ENCODE assay signal across 8 cellular contexts in genomic region chr19:19115954-19116353, GRCh38. TPM values are rescaled to one million over a fixed set of nuclear protein-coding genes. Genes with fewer than 3 reads are reported as not detected.
DNase-seq lines count a peak whose midpoint lies in the region; ATAC-seq and TF ChIP-seq lines count a peak whose summit lies in the region.

No MANE protein-coding gene starts in this region.

- H3K4me3 Mint-ChIP-seq in CD4-positive, CD25-positive, alpha-beta regulatory T cell = no peak overlapping the region

- peak in 1 of 2 donors; percentile 44 for ATAC-seq in CD4-positive, CD25-positive, alpha-beta regulatory T cell (ENCODE audit: low read depth in 2 of 2)
- ATAC-seq in HG03175 (IDR thresholded peaks at IDR 0.05; ENCODE audit: unreplicated experiment) (no peak), GM21390 (IDR thresholded peaks at IDR 0.05; ENCODE audit: unreplicated experiment) (no peak)

- no peak overlapping the region for H3K27ac ChIP-seq in CD4-positive, CD25-positive, alpha-beta regulatory T cell (ENCODE audit: insufficient read depth, low read length, poor library complexity, severe bottlenecking)
- no peak overlapping the region for H3K27ac ChIP-seq in uterus

- H3K4me1 ChIP-seq in CD4-positive, CD25-positive, alpha-beta regulatory T cell (ENCODE audit: control insufficient read depth, insufficient read depth, low read length, poor library complexity, severe bottlenecking) = no peaks in the 10 kb centered on the region
- H3K4me1 ChIP-seq in uterus = no peaks in the 10 kb centered on the region

- H3K36me3 Mint-ChIP-seq in CD4-positive, CD25-positive, alpha-beta regulatory T cell = peaks cover 4% of the 10 kb centered on the region

- H3K36me3 ChIP-seq in CD4-positive, CD25-positive, alpha-beta regulatory T cell (ENCODE audit: control insufficient read depth, insufficient read depth, low read length) = peaks cover 2% of the 10 kb centered on the region
- no peaks in the 10 kb centered on the region for H3K36me3 ChIP-seq in uterus

- intact Hi-C loops in uterus (cut with DNase I; ENCODE audit: low total_unique reads) = no loop called here

- H3K4me3 ChIP-seq in CD4-positive, CD25-positive, alpha-beta regulatory T cell (ENCODE audit: low read depth, low read length) = no peak overlapping the region
- H3K4me3 ChIP-seq in HFF-Myc (replicated peaks; ENCODE audit: low read depth, low read length) (no peak overlapping the region), uterus (no peak overlapping the region)

- peaks cover 0 to 4% (median 0%) of the 10 kb centered on the region in 4 donors for H3K4me1 Mint-ChIP-seq in CD4-positive, CD25-positive, alpha-beta regulatory T cell

- peak; percentile 59 for TF ChIP-seq CTCF in HFF-Myc (IDR thresholded peaks at IDR 0.05; ENCODE audit: low read depth, low read length, missing control alignments)
- TF ChIP-seq CTCF in uterus (IDR thresholded peaks at IDR 0.05) = peak in 1 of 4 experiments; percentile 25

- H3K9me3 Mint-ChIP-seq in CD4-positive, CD25-positive, alpha-beta regulatory T cell = peaks cover 0 to 4% (median 0%) of the 10 kb centered on the region in 7 donors

- H3K27me3 ChIP-seq in CD4-positive, CD25-positive, alpha-beta regulatory T cell (ENCODE audit: control insufficient read depth, insufficient read depth, low read length) = no peaks in the 10 kb centered on the region
- H3K27me3 ChIP-seq in uterus = no peaks in the 10 kb centered on the region

- no peak for TF ChIP-seq POLR2A in uterus (IDR thresholded peaks at IDR 0.05)

- no peaks in the 10 kb centered on the region for H3K27me3 Mint-ChIP-seq in CD4-positive, CD25-positive, alpha-beta regulatory T cell

- H3K27ac Mint-ChIP-seq in CD4-positive, CD25-positive, alpha-beta regulatory T cell = no peak overlapping the region

- peak in 2 of 3 donors; percentile 37 to 42 for DNase-seq in CD4-positive, CD25-positive, alpha-beta regulatory T cell
- DNase-seq in HFF-Myc (ENCODE audit: extremely low read depth, low read depth) = no peak
- DNase-seq in activated CD4-positive, CD25-positive, alpha-beta regulatory T cell treated with anti-CD3 and anti-CD28 coated beads, Interleukin-2, amount 50 U/mL, for 72 hours = peak; percentile 56
- peak; percentile 46 for DNase-seq in epidermal melanocyte (ENCODE audit: insufficient read length, low spot score)
- DNase-seq in stimulated activated CD4-positive, alpha-beta T cell treated with anti-CD3 and anti-CD28 coated beads, Interleukin-1b, Interleukin-23, amount 100 ng/mL, for 24 hours (ENCODE audit: low read depth in 4 of 4, low spot score in 1 of 4) = peak in 3 of 4 experiments; percentile 33 to 45 (median 34)
- no peak for DNase-seq in uterus

- no peaks in the 10 kb centered on the region for H3K9me3 ChIP-seq in CD4-positive, CD25-positive, alpha-beta regulatory T cell (ENCODE audit: control insufficient read depth in 2 of 2, low read length in 2 of 2)
- H3K9me3 ChIP-seq in uterus = no peaks in the 10 kb centered on the region

RNA-seq across cellular contexts. Expression of gene TMEM161A, which starts 22.3 kb away (rescaled TPM):
- 15.6 TPM for total RNA-seq in CD4-positive, CD25-positive, alpha-beta regulatory T cell
- polyA plus RNA-seq in CD4-positive, CD25-positive, alpha-beta regulatory T cell = 10 to 100 TPM; 24.0 to 26.0 (median 24.8) TPM
- 10 to 100 TPM in 3 of 4 donors, 1 to 10 TPM in 1; 3.5 to 33.6 (median 17.3) TPM for total RNA-seq in uterus

RNA-seq across cellular contexts. Expression of gene SLC25A42, which starts 52.2 kb away (rescaled TPM):
- 32.2 TPM for total RNA-seq in CD4-positive, CD25-positive, alpha-beta regulatory T cell
- polyA plus RNA-seq in CD4-positive, CD25-positive, alpha-beta regulatory T cell = 10 to 100 TPM; 10.4 to 24.0 (median 16.2) TPM
- total RNA-seq in uterus = 10 to 100 TPM in 1 of 4 donors, 1 to 10 TPM in 3; 2.9 to 25.7 (median 5.9) TPM

RNA-seq across cellular contexts. Expression of gene MEF2B, which starts 54.1 kb away (rescaled TPM):
- 3.5 TPM for total RNA-seq in CD4-positive, CD25-positive, alpha-beta regulatory T cell
- polyA plus RNA-seq in CD4-positive, CD25-positive, alpha-beta regulatory T cell = under 1 TPM in 1 of 4 donors, not detected in 3; 0.30 TPM
- total RNA-seq in uterus = 1 to 10 TPM in 1 of 4 donors, under 1 TPM in 1, not detected in 2; 0.55 to 2.0 TPM

Comparison
In these comparisons a context has a peak if more than half of its experiments do, and no peak if none do; other contexts are left out.
1. DNase-seq: peak in CD4-positive, CD25-positive, alpha-beta regulatory T cell (2 of 3), activated CD4-positive, CD25-positive, alpha-beta regulatory T cell treated with anti-CD3 and anti-CD28 coated beads, Interleukin-2, amount 50 U/mL, for 72 hours (single experiment), epidermal melanocyte (single experiment) and stimulated activated CD4-positive, alpha-beta T cell treated with anti-CD3 and anti-CD28 coated beads, Interleukin-1b, Interleukin-23, amount 100 ng/mL, for 24 hours (3 of 4); none in HFF-Myc (single experiment) and uterus (0 of 2).